8 cellular contexts compared by ENCODE assay signal in genomic region chr4:112230879-112231778, GRCh38. TPM values are rescaled to one million over a fixed set of nuclear protein-coding genes. Genes with fewer than 3 reads are reported as not detected.
DNase-seq lines count a peak whose midpoint lies in the region; ATAC-seq, FAIRE-seq and TF ChIP-seq lines count a peak whose summit lies in the region.

No MANE protein-coding gene starts in this region.

- intact Hi-C loops in mucosa of descending colon (cut with DNase I, micrococcal nuclease) = loop anchor here in 1 of 2 donors (10.0 kb wide), 1 partner anchor 126 kb away; no protein-coding TSS in a partner anchor

- ATAC-seq in GM21619 (IDR thresholded peaks at IDR 0.05; ENCODE audit: unreplicated experiment) (peak; percentile 82), mucosa of descending colon (peak; percentile 94)

- peak; percentile 69 for DNase-seq in D721Med (ENCODE audit: insufficient read length, low spot score)
- peak; percentile 18 for DNase-seq in OCI-M2 (lab: John Stamatoyannopoulos, UW; ENCODE audit: unreplicated experiment)
- peak; percentile 97 for DNase-seq in activated T-cell treated with anti-CD3 and anti-CD28 coated beads, Interleukin-2, amount 50 U/mL, for 1 hour
- peak; percentile 87 for DNase-seq in epithelial cell of proximal tubule (ENCODE audit: low read depth)
- DNase-seq in mucosa of descending colon = peak; percentile 98 to 99 (median 99)
- peak; percentile 91 to 92 for DNase-seq in stimulated activated CD8-positive, alpha-beta memory T cell treated with anti-CD3 and anti-CD28 coated beads, Interleukin-4, amount 100 ng/mL, for 1 hour (ENCODE audit: low read depth in 2 of 2, low spot score in 1 of 2)

- TF ChIP-seq CTCF in D721Med (IDR thresholded peaks at IDR 0.05; ENCODE audit: insufficient read depth, missing control alignments) (no peak), epithelial cell of proximal tubule (conservative IDR thresholded peaks at IDR 0.05; ENCODE audit: low read depth, low read length) (no peak), mucosa of descending colon (IDR thresholded peaks at IDR 0.05) (no peak)

- TF ChIP-seq EP300 in Ishikawa (IDR thresholded peaks at IDR 0.05; ENCODE audit: borderline replicate concordance) = no peak

- FAIRE-seq in D721Med (lab: Jason Lieb, UNC) = peak; percentile 11

- H3K4me1 ChIP-seq in mucosa of descending colon (ENCODE audit: low read depth) = peaks cover 16% of the 10 kb centered on the region

- H3K4me3 ChIP-seq in epithelial cell of proximal tubule (ENCODE audit: low read depth, low read length) = peak overlapping the region; percentile 96
- peak overlapping the region; percentile 91 for H3K4me3 ChIP-seq in mucosa of descending colon

- no peaks in the 10 kb centered on the region for H3K9me3 ChIP-seq in mucosa of descending colon

- TF ChIP-seq RAD21 in Ishikawa (IDR thresholded peaks at IDR 0.05; ENCODE audit: low read depth) = no peak

- H3K36me3 ChIP-seq in mucosa of descending colon (ENCODE audit: low read depth) = no peaks in the 10 kb centered on the region

TF ChIP-seq in Ishikawa, 13 proteins besides CTCF, POLR2A, EP300 and RAD21:
- TF ChIP-seq TCF12 (IDR thresholded peaks at IDR 0.05; ENCODE audit: low read depth) (0 out of 2 replicates have a peak, but pooled peaks have one; percentile 6), NFIC (IDR thresholded peaks at IDR 0.05) (no peak), ZBTB7A (IDR thresholded peaks at IDR 0.05; ENCODE audit: low read depth) (no peak), TAF1 (IDR thresholded peaks at IDR 0.05; ENCODE audit: low read depth) (peak; percentile 68), CEBPB (IDR thresholded peaks at IDR 0.05) (peak; percentile 87), EGR1 (IDR thresholded peaks at IDR 0.05) (0 out of 2 replicates have a peak, but pooled peaks have one; percentile 15), YY1 (IDR thresholded peaks at IDR 0.05; ENCODE audit: low read depth) (no peak), TEAD4 (IDR thresholded peaks at IDR 0.05) (no peak), CREB1 (IDR thresholded peaks at IDR 0.05; ENCODE audit: low read depth) (peak; percentile 83), MAX (IDR thresholded peaks at IDR 0.05) (peak; percentile 88), FOXM1 (IDR thresholded peaks at IDR 0.05; ENCODE audit: borderline replicate concordance, low read depth) (no peak)
- TF ChIP-seq, protein P1, sequence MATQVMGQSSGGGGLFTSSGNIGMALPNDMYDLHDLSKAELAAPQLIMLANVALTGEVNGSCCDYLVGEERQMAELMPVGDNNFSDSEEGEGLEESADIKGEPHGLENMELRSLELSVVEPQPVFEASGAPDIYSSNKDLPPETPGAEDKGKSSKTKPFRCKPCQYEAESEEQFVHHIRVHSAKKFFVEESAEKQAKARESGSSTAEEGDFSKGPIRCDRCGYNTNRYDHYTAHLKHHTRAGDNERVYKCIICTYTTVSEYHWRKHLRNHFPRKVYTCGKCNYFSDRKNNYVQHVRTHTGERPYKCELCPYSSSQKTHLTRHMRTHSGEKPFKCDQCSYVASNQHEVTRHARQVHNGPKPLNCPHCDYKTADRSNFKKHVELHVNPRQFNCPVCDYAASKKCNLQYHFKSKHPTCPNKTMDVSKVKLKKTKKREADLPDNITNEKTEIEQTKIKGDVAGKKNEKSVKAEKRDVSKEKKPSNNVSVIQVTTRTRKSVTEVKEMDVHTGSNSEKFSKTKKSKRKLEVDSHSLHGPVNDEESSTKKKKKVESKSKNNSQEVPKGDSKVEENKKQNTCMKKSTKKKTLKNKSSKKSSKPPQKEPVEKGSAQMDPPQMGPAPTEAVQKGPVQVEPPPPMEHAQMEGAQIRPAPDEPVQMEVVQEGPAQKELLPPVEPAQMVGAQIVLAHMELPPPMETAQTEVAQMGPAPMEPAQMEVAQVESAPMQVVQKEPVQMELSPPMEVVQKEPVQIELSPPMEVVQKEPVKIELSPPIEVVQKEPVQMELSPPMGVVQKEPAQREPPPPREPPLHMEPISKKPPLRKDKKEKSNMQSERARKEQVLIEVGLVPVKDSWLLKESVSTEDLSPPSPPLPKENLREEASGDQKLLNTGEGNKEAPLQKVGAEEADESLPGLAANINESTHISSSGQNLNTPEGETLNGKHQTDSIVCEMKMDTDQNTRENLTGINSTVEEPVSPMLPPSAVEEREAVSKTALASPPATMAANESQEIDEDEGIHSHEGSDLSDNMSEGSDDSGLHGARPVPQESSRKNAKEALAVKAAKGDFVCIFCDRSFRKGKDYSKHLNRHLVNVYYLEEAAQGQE (IDR thresholded peaks at IDR 0.05; ENCODE audit: low read depth) = 0 out of 2 replicates have a peak, but pooled peaks have one; percentile 0
- TF ChIP-seq, protein P2, sequence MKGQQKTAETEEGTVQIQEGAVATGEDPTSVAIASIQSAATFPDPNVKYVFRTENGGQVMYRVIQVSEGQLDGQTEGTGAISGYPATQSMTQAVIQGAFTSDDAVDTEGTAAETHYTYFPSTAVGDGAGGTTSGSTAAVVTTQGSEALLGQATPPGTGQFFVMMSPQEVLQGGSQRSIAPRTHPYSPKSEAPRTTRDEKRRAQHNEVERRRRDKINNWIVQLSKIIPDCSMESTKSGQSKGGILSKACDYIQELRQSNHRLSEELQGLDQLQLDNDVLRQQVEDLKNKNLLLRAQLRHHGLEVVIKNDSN (IDR thresholded peaks at IDR 0.05) = no peak

RNA-seq across cellular contexts. Expression of gene AP1AR, which starts 0.5 kb away (rescaled TPM):
- total RNA-seq in epithelial cell of proximal tubule (16.9 and 19.1 TPM in 2 replicates), mucosa of descending colon (10 to 100 TPM; 32.3 to 51.5 (median 35.9) TPM)

RNA-seq across cellular contexts. Expression of gene TIFA, which starts 54.6 kb away (rescaled TPM):
- total RNA-seq in epithelial cell of proximal tubule (11.9 and 14.3 TPM in 2 replicates), mucosa of descending colon (1 to 10 TPM; 6.3 to 8.2 (median 6.7) TPM)

Comparison
In these comparisons a context has a peak if more than half of its experiments do, and no peak if none do; other contexts are left out.
1. Peak in every context shown above with its lines: DNase-seq, ATAC-seq and H3K4me3 ChIP-seq.
2. DNase-seq: peak in every context shown above with its lines; median percentile 99 in mucosa of descending colon; 97 in activated T-cell treated with anti-CD3 and anti-CD28 coated beads, Interleukin-2, amount 50 U/mL, for 1 hour; 92 in stimulated activated CD8-positive, alpha-beta memory T cell treated with anti-CD3 and anti-CD28 coated beads, Interleukin-4, amount 100 ng/mL, for 1 hour; 87 in epithelial cell of proximal tubule; 69 in D721Med; 18 in OCI-M2.